In the genomic region with DNA sequence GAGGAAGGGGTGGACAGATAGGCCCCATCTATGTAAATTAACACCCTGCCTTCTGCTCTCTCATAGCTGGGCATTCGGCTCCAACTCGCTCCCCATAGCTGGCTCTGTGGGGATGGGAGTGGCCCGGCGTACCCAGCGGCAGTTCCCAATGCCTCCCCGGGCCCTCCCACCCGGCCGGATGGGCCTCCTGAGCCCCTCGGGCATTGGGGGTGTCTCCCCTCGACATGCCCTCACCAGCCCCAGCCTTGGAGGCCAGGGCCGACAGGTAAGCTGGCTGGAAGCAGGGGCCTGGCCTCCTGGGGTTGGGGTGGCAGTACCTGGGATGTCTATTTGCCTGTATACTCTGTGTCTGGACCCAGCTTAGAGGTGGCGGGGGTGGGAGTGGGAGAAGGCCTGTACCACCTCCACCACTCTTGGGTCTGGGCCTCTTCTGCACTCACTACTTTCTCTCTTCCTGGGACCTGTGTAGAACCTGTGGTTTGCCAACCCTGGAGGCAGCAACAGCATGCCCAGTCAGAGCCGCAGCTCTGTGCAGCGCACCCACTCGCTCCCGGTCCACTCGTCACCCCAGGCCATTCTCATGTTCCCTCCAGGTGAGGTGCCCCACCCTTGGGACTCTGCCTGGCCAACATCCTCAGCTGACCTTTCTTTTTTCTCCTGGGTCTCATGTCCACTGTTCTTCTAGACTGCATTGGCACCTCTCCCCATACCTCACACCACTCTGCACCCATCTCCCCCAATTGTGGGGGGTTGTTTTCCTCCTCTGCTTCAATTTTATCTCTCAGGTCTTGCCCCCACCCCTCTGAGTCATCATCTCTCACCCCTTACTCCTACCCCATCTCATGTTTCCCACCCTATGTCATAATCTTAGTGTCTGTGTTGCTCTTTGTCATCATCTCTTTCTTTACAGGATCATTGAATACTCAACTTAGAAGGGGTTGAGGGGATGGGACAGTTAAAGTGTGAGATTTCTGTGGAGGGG, we compare ENCODE assay signal across 19 cellular contexts.
A peak's percentile ranks its signal among the peaks of the same experiment; 100 is the strongest.
DNase-seq lines count a peak whose midpoint lies in the region; ATAC-seq lines count a peak whose summit lies in the region.
"Had no signal": no experiment of that assay in that cellular context is flagged by ENCODE, and none has a peak within 500 bp of the region (broad histone marks: within the 10 kb centered on the region; RNA-seq: fewer than 3 reads in every experiment).

No MANE protein-coding gene starts in this region.

- H3K4me3 ChIP-seq in adipocyte (ENCODE audit: low read length): no peak overlapping the region
- H3K4me3 ChIP-seq: lung, SK-N-MC, suprapubic skin had no signal

- H3K27me3 Mint-ChIP-seq in stimulated activated naive CD8-positive, alpha-beta T cell treated with anti-CD3 and anti-CD28 coated beads, Interleukin-15, amount 100 ng/mL, for 72 hours: no peaks in the 10 kb centered on the region
- H3K27me3 Mint-ChIP-seq in memory B cell: no peaks in the 10 kb centered on the region
- H3K27me3 Mint-ChIP-seq: activated CD8-positive, alpha-beta memory T cell treated with anti-CD3 and anti-CD28 coated beads, Interleukin-2, amount 10 ng/mL, durations not matched to agents 7 days and 5 days had no signal

- ATAC-seq in stimulated activated naive CD8-positive, alpha-beta T cell treated with anti-CD3 and anti-CD28 coated beads, Interleukin-15, amount 100 ng/mL, for 72 hours: no peak
- ATAC-seq in stimulated activated naive CD8-positive, alpha-beta T cell treated with anti-CD3 and anti-CD28 coated beads, Interleukin-15, Interleukin-2, amounts not matched to agents 100 U/mL and 50 U/mL, for 24 hours: no peak
- ATAC-seq in memory B cell (ENCODE audit: low read depth): no peak
- ATAC-seq in GM18519 (IDR thresholded peaks at IDR 0.05; ENCODE audit: low FRiP score, unreplicated experiment): no peak
- ATAC-seq in HG03442 (IDR thresholded peaks at IDR 0.05; ENCODE audit: unreplicated experiment): no peak
- ATAC-seq: activated CD8-positive, alpha-beta memory T cell treated with anti-CD3 and anti-CD28 coated beads, Interleukin-2, amount 10 ng/mL, durations not matched to agents 7 days and 5 days; HepG2 had no signal

- H3K4me1 ChIP-seq in adipocyte (ENCODE audit: control insufficient read depth, insufficient read depth, low read length): peaks cover 15% of the 10 kb centered on the region
- H3K4me1 ChIP-seq: suprapubic skin had no signal

- H3K9me3 Mint-ChIP-seq in stimulated activated naive CD8-positive, alpha-beta T cell treated with anti-CD3 and anti-CD28 coated beads, Interleukin-15, amount 100 ng/mL, for 72 hours: no peaks in the 10 kb centered on the region
- no peaks in the 10 kb centered on the region for H3K9me3 Mint-ChIP-seq in memory B cell
- H3K9me3 Mint-ChIP-seq: CD14-positive monocyte; T-helper 1 cell treated with Interleukin-12 subunit alpha and Interleukin-12 subunit beta and Interleukin-4 antibody, amounts not matched to agents 30 μg/mL and 1 μg/mL, for 36 hours had no signal

- H3K9me3 ChIP-seq in adipocyte (ENCODE audit: control insufficient read depth, low read length): no peaks in the 10 kb centered on the region
- H3K9me3 ChIP-seq: suprapubic skin had no signal

- DNase-seq in stimulated activated naive CD8-positive, alpha-beta T cell treated with anti-CD3 and anti-CD28 coated beads, Interleukin-15, amount 100 ng/mL, for 72 hours: no peak
- no peak for DNase-seq in stimulated activated naive CD8-positive, alpha-beta T cell treated with anti-CD3 and anti-CD28 coated beads, Interleukin-15, Interleukin-2, amounts not matched to agents 100 U/mL and 50 U/mL, for 24 hours
- no peak for DNase-seq in adipocyte (ENCODE audit: low read depth)
- DNase-seq in memory B cell (ENCODE audit: low spot score in 2 of 2): no peak
- no peak for DNase-seq in stimulated activated CD4-positive, alpha-beta T cell treated with anti-CD3 and anti-CD28 coated beads, Interleukin-2, amount 100 ng/mL, for 24 hours
- DNase-seq: activated CD4-positive, alpha-beta T cell treated with anti-CD3 and anti-CD28 coated beads for 1 hour; activated CD8-positive, alpha-beta memory T cell treated with anti-CD3 and anti-CD28 coated beads, Interleukin-2, amount 10 ng/mL, durations not matched to agents 7 days and 5 days; amniotic stem cell; EL; NCI-H1048; NCI-H187 treated with DMSO at 0.1 percent for 48 hours had no signal

- no peak overlapping the region for H3K4me3 Mint-ChIP-seq in stimulated activated naive CD8-positive, alpha-beta T cell treated with anti-CD3 and anti-CD28 coated beads, Interleukin-15, amount 100 ng/mL, for 72 hours
- no peak overlapping the region for H3K4me3 Mint-ChIP-seq in memory B cell
- H3K4me3 Mint-ChIP-seq: activated CD8-positive, alpha-beta memory T cell treated with anti-CD3 and anti-CD28 coated beads, Interleukin-2, amount 10 ng/mL, durations not matched to agents 7 days and 5 days; CD14-positive monocyte; T-helper 1 cell treated with Interleukin-12 subunit alpha and Interleukin-12 subunit beta and Interleukin-4 antibody, amounts not matched to agents 30 μg/mL and 1 μg/mL, for 36 hours had no signal

- peaks cover 97% of the 10 kb centered on the region for H3K36me3 ChIP-seq in adipocyte (ENCODE audit: control insufficient read depth, insufficient read depth, low read length, severe bottlenecking)

- peak overlapping the region; percentile 10 to 44 for H3K27ac Mint-ChIP-seq in stimulated activated naive CD8-positive, alpha-beta T cell treated with anti-CD3 and anti-CD28 coated beads, Interleukin-15, amount 100 ng/mL, for 72 hours
- peak overlapping the region; percentile 48 for H3K27ac Mint-ChIP-seq in memory B cell
- H3K27ac Mint-ChIP-seq: activated CD8-positive, alpha-beta memory T cell treated with anti-CD3 and anti-CD28 coated beads, Interleukin-2, amount 10 ng/mL, durations not matched to agents 7 days and 5 days had no signal

- H3K36me3 Mint-ChIP-seq in memory B cell: peaks cover 34% of the 10 kb centered on the region

- H3K4me1 Mint-ChIP-seq in stimulated activated naive CD8-positive, alpha-beta T cell treated with anti-CD3 and anti-CD28 coated beads, Interleukin-15, amount 100 ng/mL, for 72 hours: peaks cover 5% of the 10 kb centered on the region
- peaks cover 4% of the 10 kb centered on the region for H3K4me1 Mint-ChIP-seq in memory B cell

- no peaks in the 10 kb centered on the region for H3K27me3 ChIP-seq in adipocyte (replicated peaks; ENCODE audit: control insufficient read depth, insufficient read depth, low read length)
- H3K27me3 ChIP-seq: suprapubic skin had no signal

- peak overlapping the region; percentile 61 for H3K9ac ChIP-seq in adipocyte (ENCODE audit: low read length)
